8 cellular contexts compared by ENCODE assay signal in genomic region chr9:101533334-101534187, GRCh38. TPM values are rescaled to one million over a fixed set of nuclear protein-coding genes. Genes with fewer than 3 reads are reported as not detected.
DNase-seq lines count a peak whose midpoint lies in the region; ATAC-seq and TF ChIP-seq lines count a peak whose summit lies in the region.

A gene with protein sequence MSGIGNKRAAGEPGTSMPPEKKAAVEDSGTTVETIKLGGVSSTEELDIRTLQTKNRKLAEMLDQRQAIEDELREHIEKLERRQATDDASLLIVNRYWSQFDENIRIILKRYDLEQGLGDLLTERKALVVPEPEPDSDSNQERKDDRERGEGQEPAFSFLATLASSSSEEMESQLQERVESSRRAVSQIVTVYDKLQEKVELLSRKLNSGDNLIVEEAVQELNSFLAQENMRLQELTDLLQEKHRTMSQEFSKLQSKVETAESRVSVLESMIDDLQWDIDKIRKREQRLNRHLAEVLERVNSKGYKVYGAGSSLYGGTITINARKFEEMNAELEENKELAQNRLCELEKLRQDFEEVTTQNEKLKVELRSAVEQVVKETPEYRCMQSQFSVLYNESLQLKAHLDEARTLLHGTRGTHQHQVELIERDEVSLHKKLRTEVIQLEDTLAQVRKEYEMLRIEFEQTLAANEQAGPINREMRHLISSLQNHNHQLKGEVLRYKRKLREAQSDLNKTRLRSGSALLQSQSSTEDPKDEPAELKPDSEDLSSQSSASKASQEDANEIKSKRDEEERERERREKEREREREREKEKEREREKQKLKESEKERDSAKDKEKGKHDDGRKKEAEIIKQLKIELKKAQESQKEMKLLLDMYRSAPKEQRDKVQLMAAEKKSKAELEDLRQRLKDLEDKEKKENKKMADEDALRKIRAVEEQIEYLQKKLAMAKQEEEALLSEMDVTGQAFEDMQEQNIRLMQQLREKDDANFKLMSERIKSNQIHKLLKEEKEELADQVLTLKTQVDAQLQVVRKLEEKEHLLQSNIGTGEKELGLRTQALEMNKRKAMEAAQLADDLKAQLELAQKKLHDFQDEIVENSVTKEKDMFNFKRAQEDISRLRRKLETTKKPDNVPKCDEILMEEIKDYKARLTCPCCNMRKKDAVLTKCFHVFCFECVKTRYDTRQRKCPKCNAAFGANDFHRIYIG (plus strand): TSS chr9:101533853. CDS start chr9:101535424, 1,571 bp downstream.

- H3K36me3 Mint-ChIP-seq in endothelial cell (ENCODE audit: low read depth, unreplicated experiment) (peaks cover 3% of the 10 kb centered on the region), mesothelial cell of epicardium (peaks cover 2% of the 10 kb centered on the region)

- H3K4me3 ChIP-seq in OCI-LY3 (ENCODE audit: low read length) = peak within 1 kb of the TSS; percentile 98

- TF ChIP-seq CTCF in OCI-LY3 (IDR thresholded peaks at IDR 0.05; ENCODE audit: low read depth, low read length) (no peak), endothelial cell (IDR thresholded peaks at IDR 0.05; ENCODE audit: unreplicated experiment) (no peak), mesothelial cell of epicardium (IDR thresholded peaks at IDR 0.05; ENCODE audit: unreplicated experiment) (no peak)

- peak within 1 kb of the TSS; percentile 91 for H3K4me2 ChIP-seq in OCI-LY3 (ENCODE audit: low read length)

- H3K4me1 ChIP-seq in OCI-LY3 (ENCODE audit: low read length) = peaks cover 7% of the 10 kb centered on the region; the same call in 1 of the 2 replicates

- H3K27me3 Mint-ChIP-seq in endothelial cell (ENCODE audit: unreplicated experiment) (peaks cover 6% of the 10 kb centered on the region), mesothelial cell of epicardium (ENCODE audit: low read depth) (no peaks in the 10 kb centered on the region)

- DNase-seq in D341Med (ENCODE audit: low spot score) (peak; percentile 96), HuH-7 (ENCODE audit: low spot score) (peak; percentile 87), endothelial cell (ENCODE audit: low spot score) (peak; percentile 95), mesothelial cell of epicardium (ENCODE audit: low spot score in 2 of 2, unreplicated experiment in 2 of 2) (peak; percentile 97 to 98)
- peak; percentile 98 for DNase-seq in activated CD8-positive, alpha-beta memory T cell treated with anti-CD3 and anti-CD28 coated beads, Interleukin-2, amount 50 U/mL, for 48 hours
- peak; percentile 96 to 97 for DNase-seq in stimulated activated CD8-positive, alpha-beta memory T cell treated with anti-CD3 and anti-CD28 coated beads, Interleukin-15, amount 100 ng/mL, for 48 hours (ENCODE audit: low read depth in 2 of 2)

- peaks cover 29% of the 10 kb centered on the region for H3K36me3 ChIP-seq in OCI-LY3 (replicated peaks; ENCODE audit: low read depth, low read length)

- ATAC-seq in GM21515 (IDR thresholded peaks at IDR 0.05; ENCODE audit: unreplicated experiment) = peak; percentile 98

- H3K9me3 Mint-ChIP-seq in endothelial cell (ENCODE audit: unreplicated experiment) (no peaks in the 10 kb centered on the region), mesothelial cell of epicardium (no peaks in the 10 kb centered on the region)

- peaks cover 4% of the 10 kb centered on the region; the same call in 1 of the 2 replicates for H4K20me1 ChIP-seq in OCI-LY3 (ENCODE audit: insufficient read depth, low read length)

- no peaks in the 10 kb centered on the region for H3K27me3 ChIP-seq in OCI-LY3 (ENCODE audit: low read depth, low read length)

- H3K4me1 Mint-ChIP-seq in endothelial cell (ENCODE audit: unreplicated experiment) (peaks cover 11% of the 10 kb centered on the region), mesothelial cell of epicardium (peaks cover 13% of the 10 kb centered on the region)

- peak within 1 kb of the TSS; percentile 64 for H3K27ac ChIP-seq in OCI-LY3 (ENCODE audit: low read length)

- H3K27ac Mint-ChIP-seq in endothelial cell (ENCODE audit: unreplicated experiment) (peak within 1 kb of the TSS; percentile 100), mesothelial cell of epicardium (peak within 1 kb of the TSS; percentile 97)

- peaks cover 43% of the 10 kb centered on the region for H3K79me2 ChIP-seq in OCI-LY3 (ENCODE audit: low read length)

- no peaks in the 10 kb centered on the region for H3K9me3 ChIP-seq in OCI-LY3 (ENCODE audit: insufficient read depth, low read length)

- H2AFZ ChIP-seq in OCI-LY3 (ENCODE audit: low read depth, low read length) = peak within 1 kb of the TSS; percentile 87

- peak within 1 kb of the TSS; percentile 91 for H3K9ac ChIP-seq in OCI-LY3 (ENCODE audit: low read length)

- H3K4me3 Mint-ChIP-seq in endothelial cell (ENCODE audit: unreplicated experiment) (peak within 1 kb of the TSS; percentile 97), mesothelial cell of epicardium (peak within 1 kb of the TSS; percentile 90)

RNA-seq across cellular contexts. Expression of the gene that starts here (rescaled TPM):
- 46.1 TPM for total RNA-seq in endothelial cell (ENCODE audit: unreplicated experiment)
- total RNA-seq in mesothelial cell of epicardium = 49.0 to 55.5 TPM (median 53.9 TPM) in 3 replicates

Comparison
In these comparisons a context has a peak if more than half of its experiments do, and no peak if none do; other contexts are left out.
1. Peak in every context shown above with its lines: DNase-seq, ATAC-seq, H3K4me3 ChIP-seq and H3K27ac ChIP-seq.